Comparison of ENCODE assay signal across 19 cellular contexts in genomic region chr1:88035578-88035977, GRCh38.
"Had no signal": no experiment of that assay in that cellular context is flagged by ENCODE, and none has a peak within 500 bp of the region (broad histone marks: within the 10 kb centered on the region; RNA-seq: fewer than 3 reads in every experiment).

No MANE protein-coding gene starts in this region.

- H3K36me3 Mint-ChIP-seq: activated CD4-positive, alpha-beta memory T cell treated with anti-CD3 and anti-CD28 coated beads for 36 hours; activated naive CD4-positive, alpha-beta T cell treated with anti-CD3 and anti-CD28 coated beads, Interleukin-2, amount 10 ng/mL, durations not matched to agents 7 days and 5 days had no signal

- H3K27me3 ChIP-seq: ascending aorta, breast epithelium, neutrophil, transverse colon had no signal

- DNase-seq: activated CD4-positive, alpha-beta memory T cell treated with anti-CD3 and anti-CD28 coated beads for 36 hours; activated CD4-positive, alpha-beta T cell treated with anti-CD3 and anti-CD28 coated beads for 36 hours; activated naive CD4-positive, alpha-beta T cell treated with anti-CD3 and anti-CD28 coated beads, Interleukin-2, amount 10 ng/mL, durations not matched to agents 7 days and 5 days; activated T-cell treated with anti-CD3 and anti-CD28 coated beads, Interleukin-2, amount 50 U/mL, for 24 hours; dermis blood vessel endothelial cell; effector memory CD8-positive, alpha-beta T cell; hippocampal formation; kidney glomerular epithelial cell; mesenchymal stem cell; naive thymus-derived CD8-positive, alpha-beta T cell; stimulated activated CD4-positive, alpha-beta T cell treated with anti-CD3 and anti-CD28 coated beads, Interleukin-15, amount 100 ng/mL, for 24 hours; stimulated activated CD4-positive, alpha-beta T cell treated with anti-CD3 and anti-CD28 coated beads, Interleukin-4, amount 100 ng/mL, for 1 hour; stimulated activated naive CD4-positive, alpha-beta T cell treated with Interleukin-2 at 50 U/mL for 16 hours; T-helper 1 cell; T1000; transverse colon had no signal

- H3K27ac ChIP-seq: ascending aorta, breast epithelium, neutrophil, transverse colon had no signal

- H3K9me3 Mint-ChIP-seq: activated naive CD4-positive, alpha-beta T cell treated with anti-CD3 and anti-CD28 coated beads, Interleukin-2, amount 10 ng/mL, durations not matched to agents 7 days and 5 days had no signal

- ATAC-seq: activated CD4-positive, alpha-beta T cell treated with anti-CD3 and anti-CD28 coated beads for 36 hours; effector memory CD8-positive, alpha-beta T cell; naive thymus-derived CD8-positive, alpha-beta T cell had no signal

- H3K27ac Mint-ChIP-seq: activated CD4-positive, alpha-beta memory T cell treated with anti-CD3 and anti-CD28 coated beads for 36 hours; activated CD4-positive, alpha-beta T cell treated with anti-CD3 and anti-CD28 coated beads for 36 hours; activated naive CD4-positive, alpha-beta T cell treated with anti-CD3 and anti-CD28 coated beads, Interleukin-2, amount 10 ng/mL, durations not matched to agents 7 days and 5 days; activated T-cell treated with anti-CD3 and anti-CD28 coated beads, Interleukin-2, amount 50 U/mL, for 24 hours; effector memory CD8-positive, alpha-beta T cell; naive thymus-derived CD8-positive, alpha-beta T cell had no signal

- H3K4me1 Mint-ChIP-seq: activated CD4-positive, alpha-beta T cell treated with anti-CD3 and anti-CD28 coated beads for 36 hours; activated naive CD4-positive, alpha-beta T cell treated with anti-CD3 and anti-CD28 coated beads, Interleukin-2, amount 10 ng/mL, durations not matched to agents 7 days and 5 days; naive thymus-derived CD8-positive, alpha-beta T cell had no signal

- H3K4me3 Mint-ChIP-seq: activated CD4-positive, alpha-beta memory T cell treated with anti-CD3 and anti-CD28 coated beads for 36 hours; activated CD4-positive, alpha-beta T cell treated with anti-CD3 and anti-CD28 coated beads for 36 hours; activated naive CD4-positive, alpha-beta T cell treated with anti-CD3 and anti-CD28 coated beads, Interleukin-2, amount 10 ng/mL, durations not matched to agents 7 days and 5 days; activated T-cell treated with anti-CD3 and anti-CD28 coated beads, Interleukin-2, amount 50 U/mL, for 24 hours; effector memory CD8-positive, alpha-beta T cell; naive thymus-derived CD8-positive, alpha-beta T cell had no signal

- H3K4me1 ChIP-seq: ascending aorta, breast epithelium, transverse colon had no signal
